9 cellular contexts compared by ENCODE assay signal in genomic region chr18:32919799-32920198, GRCh38.
DNase-seq lines count a peak whose midpoint lies in the region; ATAC-seq and TF ChIP-seq lines count a peak whose summit lies in the region.
"Had no signal": no experiment of that assay in that cellular context is flagged by ENCODE, and none has a peak within 500 bp of the region (broad histone marks: within the 10 kb centered on the region; RNA-seq: fewer than 3 reads in every experiment).

No MANE protein-coding gene starts in this region.

- H3K36me3 Mint-ChIP-seq in activated CD4-positive, alpha-beta T cell treated with anti-CD3 and anti-CD28 coated beads for 36 hours (ENCODE audit: low read depth), result no peaks in the 10 kb centered on the region
- H3K36me3 Mint-ChIP-seq in activated CD4-positive, alpha-beta T cell treated with anti-CD3 and anti-CD28 coated beads, Interleukin-2, amount 10 ng/mL, durations not matched to agents 7 days and 5 days (ENCODE audit: low read depth), result no peaks in the 10 kb centered on the region
- H3K36me3 Mint-ChIP-seq in T-helper 2 cell treated with Interferon-gamma antibody and Interleukin-4, amounts not matched to agents 5 μg/mL and 100 μg/mL, for 36 hours (ENCODE audit: low read depth), result no peaks in the 10 kb centered on the region
- H3K36me3 Mint-ChIP-seq: CD4-positive, CD25-positive, alpha-beta regulatory T cell had no signal

- peaks cover 2% of the 10 kb centered on the region for H3K9me3 Mint-ChIP-seq in activated CD4-positive, alpha-beta T cell treated with anti-CD3 and anti-CD28 coated beads for 36 hours (ENCODE audit: low read depth)
- H3K9me3 Mint-ChIP-seq in activated CD4-positive, alpha-beta T cell treated with anti-CD3 and anti-CD28 coated beads, Interleukin-2, amount 10 ng/mL, durations not matched to agents 7 days and 5 days, result no peaks in the 10 kb centered on the region
- no peaks in the 10 kb centered on the region for H3K9me3 Mint-ChIP-seq in T-helper 2 cell treated with Interferon-gamma antibody and Interleukin-4, amounts not matched to agents 5 μg/mL and 100 μg/mL, for 36 hours

- no peaks in the 10 kb centered on the region for H3K9me3 ChIP-seq in HEK293 (ENCODE audit: control insufficient read depth, insufficient read depth, low read depth, low read length)

- H3K27ac ChIP-seq in HEK293 (ENCODE audit: extremely low read depth, low read depth, low read length), result no peak overlapping the region

- 0 out of 2 replicates have a peak, but pooled peaks cover 3% of the 10 kb centered on the region for H3K4me1 ChIP-seq in HEK293 (ENCODE audit: control insufficient read depth, insufficient read depth, low read length)

- H3K27me3 Mint-ChIP-seq in activated CD4-positive, alpha-beta T cell treated with anti-CD3 and anti-CD28 coated beads for 36 hours, result no peaks in the 10 kb centered on the region
- H3K27me3 Mint-ChIP-seq in activated CD4-positive, alpha-beta T cell treated with anti-CD3 and anti-CD28 coated beads, Interleukin-2, amount 10 ng/mL, durations not matched to agents 7 days and 5 days, result no peaks in the 10 kb centered on the region
- H3K27me3 Mint-ChIP-seq in T-helper 2 cell treated with Interferon-gamma antibody and Interleukin-4, amounts not matched to agents 5 μg/mL and 100 μg/mL, for 36 hours (ENCODE audit: low read depth), result no peaks in the 10 kb centered on the region
- H3K27me3 Mint-ChIP-seq: CD4-positive, CD25-positive, alpha-beta regulatory T cell had no signal

- ATAC-seq in activated CD4-positive, alpha-beta T cell treated with anti-CD3 and anti-CD28 coated beads for 36 hours, result peak; percentile 26

- no peak overlapping the region for H3K27ac Mint-ChIP-seq in activated CD4-positive, alpha-beta T cell treated with anti-CD3 and anti-CD28 coated beads for 36 hours
- no peak overlapping the region for H3K27ac Mint-ChIP-seq in activated CD4-positive, alpha-beta T cell treated with anti-CD3 and anti-CD28 coated beads, Interleukin-2, amount 10 ng/mL, durations not matched to agents 7 days and 5 days
- H3K27ac Mint-ChIP-seq in T-helper 2 cell treated with Interferon-gamma antibody and Interleukin-4, amounts not matched to agents 5 μg/mL and 100 μg/mL, for 36 hours, result no peak overlapping the region

- no peaks in the 10 kb centered on the region for H3K36me3 ChIP-seq in HEK293 (ENCODE audit: control insufficient read depth in 2 of 2, insufficient read depth in 1 of 2, low read length in 2 of 2)

- TF ChIP-seq CTCF in HEK293 (tag by site-specific recombination; IDR thresholded peaks at IDR 0.05), result peak; percentile 79

- H3K4me1 Mint-ChIP-seq in activated CD4-positive, alpha-beta T cell treated with anti-CD3 and anti-CD28 coated beads for 36 hours, result no peaks in the 10 kb centered on the region
- H3K4me1 Mint-ChIP-seq in activated CD4-positive, alpha-beta T cell treated with anti-CD3 and anti-CD28 coated beads, Interleukin-2, amount 10 ng/mL, durations not matched to agents 7 days and 5 days, result no peaks in the 10 kb centered on the region
- no peaks in the 10 kb centered on the region for H3K4me1 Mint-ChIP-seq in T-helper 2 cell treated with Interferon-gamma antibody and Interleukin-4, amounts not matched to agents 5 μg/mL and 100 μg/mL, for 36 hours (ENCODE audit: low read depth)
- H3K4me1 Mint-ChIP-seq: CD4-positive, CD25-positive, alpha-beta regulatory T cell had no signal

- intact Hi-C loops in activated CD4-positive, alpha-beta T cell treated with anti-CD3 and anti-CD28 coated beads for 36 hours (cut with DNase I, micrococcal nuclease), result no loop called here

- H3K4me3 ChIP-seq in HEK293 (ENCODE audit: low read depth, low read length), result no peak overlapping the region

- POLR2A ChIA-PET in activated CD4-positive, alpha-beta T cell treated with anti-CD3 and anti-CD28 coated beads for 36 hours (lab: Charles Lee), result no interaction called here
- POLR2A ChIA-PET in activated CD4-positive, alpha-beta T cell treated with anti-CD3 and anti-CD28 coated beads, Interleukin-2, amount 10 ng/mL, durations not matched to agents 7 days and 5 days (lab: Charles Lee), result no interaction called here
- POLR2A ChIA-PET in HEK293 (lab: Yijun Ruan, JAX), result no interaction called here

- DNase-seq in activated CD4-positive, alpha-beta T cell treated with anti-CD3 and anti-CD28 coated beads for 36 hours, result peak; percentile 8
- no peak for DNase-seq in activated CD4-positive, alpha-beta T cell treated with anti-CD3 and anti-CD28 coated beads, Interleukin-2, amount 10 ng/mL, durations not matched to agents 7 days and 5 days
- DNase-seq in LHCN-M2 (ENCODE audit: low read depth) (peak; percentile 71), RPMI8226 (peak; percentile 72), glomerular visceral epithelial cell (ENCODE audit: extremely low spot score) (peak; percentile 64)
- no peak for DNase-seq in activated naive CD4-positive, alpha-beta T cell treated with Interleukin-2 at 50 U/mL for 16 hours
- DNase-seq in T-helper 2 cell treated with Interferon-gamma antibody and Interleukin-4, amounts not matched to agents 5 μg/mL and 100 μg/mL, for 36 hours (ENCODE audit: low spot score), result no peak

- no peak overlapping the region for H3K4me3 Mint-ChIP-seq in activated CD4-positive, alpha-beta T cell treated with anti-CD3 and anti-CD28 coated beads for 36 hours
- H3K4me3 Mint-ChIP-seq in activated CD4-positive, alpha-beta T cell treated with anti-CD3 and anti-CD28 coated beads, Interleukin-2, amount 10 ng/mL, durations not matched to agents 7 days and 5 days, result no peak overlapping the region
- no peak overlapping the region for H3K4me3 Mint-ChIP-seq in T-helper 2 cell treated with Interferon-gamma antibody and Interleukin-4, amounts not matched to agents 5 μg/mL and 100 μg/mL, for 36 hours
- H3K4me3 Mint-ChIP-seq: CD4-positive, CD25-positive, alpha-beta regulatory T cell had no signal

- CTCF ChIA-PET in activated CD4-positive, alpha-beta T cell treated with anti-CD3 and anti-CD28 coated beads for 36 hours (lab: Charles Lee), result no interaction called here
- CTCF ChIA-PET in activated CD4-positive, alpha-beta T cell treated with anti-CD3 and anti-CD28 coated beads, Interleukin-2, amount 10 ng/mL, durations not matched to agents 7 days and 5 days (lab: Charles Lee), result no interaction called here
- CTCF ChIA-PET in HEK293 (lab: Yijun Ruan, JAX), result interaction anchor here (1.0 to 3.8 kb wide), 3 partner anchors 102 to 205 kb away, joined by 3 to 21 read pairs (median 4); no protein-coding TSS in a partner anchor

TF ChIP-seq in HEK293, 187 proteins besides CTCF, POLR2A, EP300 and RAD21 (continues in another document):
- TF ChIP-seq ZXDB (tag by site-specific recombination; IDR thresholded peaks at IDR 0.05), result 0 out of 2 replicates have a peak, but pooled peaks have one; percentile 26
- no peak for TF ChIP-seq ZNF843 (tag by site-specific recombination; IDR thresholded peaks at IDR 0.05)
- no peak for TF ChIP-seq HIC1 (tag by site-specific recombination; IDR thresholded peaks at IDR 0.05)
- no peak for TF ChIP-seq ZNF558 (tag by site-specific recombination; IDR thresholded peaks at IDR 0.05)
- no peak for TF ChIP-seq ZNF239 (tag by site-specific recombination; IDR thresholded peaks at IDR 0.05)
- 0 out of 2 replicates have a peak, but pooled peaks have one; percentile 16 for TF ChIP-seq PRDM1 (tag by site-specific recombination; IDR thresholded peaks at IDR 0.05)
- peak; percentile 33; the same call in 1 of the 2 replicates for TF ChIP-seq KLF7 (tag by site-specific recombination; IDR thresholded peaks at IDR 0.05; ENCODE audit: borderline replicate concordance)
- peak; percentile 31; the same call in 1 of the 2 replicates for TF ChIP-seq KLF9 (tag by site-specific recombination; IDR thresholded peaks at IDR 0.05; ENCODE audit: low read depth)
- TF ChIP-seq ZNF146 (tag by site-specific recombination; IDR thresholded peaks at IDR 0.05), result no peak
- 0 out of 2 replicates have a peak, but pooled peaks have one; percentile 18 for TF ChIP-seq KLF16 (tag by site-specific recombination; IDR thresholded peaks at IDR 0.05)
- no peak for TF ChIP-seq ZNF133 (tag by site-specific recombination; IDR thresholded peaks at IDR 0.05)
- no peak for TF ChIP-seq ZNF202 (tag by site-specific recombination; IDR thresholded peaks at IDR 0.05; ENCODE audit: borderline replicate concordance)
- peak; percentile 71 for TF ChIP-seq ZNF654 (tag by site-specific recombination; IDR thresholded peaks at IDR 0.05; ENCODE audit: low read depth)
- TF ChIP-seq ZNF510 (tag by site-specific recombination; IDR thresholded peaks at IDR 0.05; ENCODE audit: insufficient replicate concordance), result no peak
- no peak for TF ChIP-seq ZNF274 (IDR thresholded peaks at IDR 0.05; ENCODE audit: low read length)
- no peak for TF ChIP-seq ZNF274 (tag by site-specific recombination; IDR thresholded peaks at IDR 0.05; ENCODE audit: borderline replicate concordance)
- no peak for TF ChIP-seq ZNF18 (tag by site-specific recombination; IDR thresholded peaks at IDR 0.05)

Comparison
In these comparisons a context has a peak if more than half of its experiments do, and no peak if none do; other contexts are left out.
1. DNase-seq: peak in activated CD4-positive, alpha-beta T cell treated with anti-CD3 and anti-CD28 coated beads for 36 hours (single experiment), LHCN-M2 (single experiment), RPMI8226 (single experiment) and glomerular visceral epithelial cell (single experiment); none in activated CD4-positive, alpha-beta T cell treated with anti-CD3 and anti-CD28 coated beads, Interleukin-2, amount 10 ng/mL, durations not matched to agents 7 days and 5 days (single experiment), activated naive CD4-positive, alpha-beta T cell treated with Interleukin-2 at 50 U/mL for 16 hours (single experiment) and T-helper 2 cell treated with Interferon-gamma antibody and Interleukin-4, amounts not matched to agents 5 μg/mL and 100 μg/mL, for 36 hours (single experiment).